ENCODE assay signal across 26 cellular contexts in genomic region chr3:132642539-132642847, GRCh38. TPM values are rescaled to one million over a fixed set of nuclear protein-coding genes. Genes with fewer than 3 reads are reported as not detected.
"Had no signal": no experiment of that assay in that cellular context is flagged by ENCODE, and none has a peak within 500 bp of the region (broad histone marks: within the 10 kb centered on the region; RNA-seq: fewer than 3 reads in every experiment).

No MANE protein-coding gene starts in this region.

- H3K4me3 Mint-ChIP-seq: activated CD4-positive, alpha-beta T cell treated with anti-CD3 and anti-CD28 coated beads for 36 hours; activated naive CD4-positive, alpha-beta T cell treated with anti-CD3 and anti-CD28 coated beads, Interleukin-2, amount 50 U/mL, for 24 hours; activated naive CD8-positive, alpha-beta T cell treated with anti-CD3 and anti-CD28 coated beads, Interleukin-2, amount 50 U/mL, for 24 hours; effector memory CD8-positive, alpha-beta T cell; naive B cell; stimulated activated naive CD8-positive, alpha-beta T cell treated with anti-CD3 and anti-CD28 coated beads, Interleukin-15, Interleukin-2, amounts not matched to agents 100 ng/mL and 50 ng/mL, for 24 hours; T-helper 2 cell treated with Interferon-gamma antibody and Interleukin-4, amounts not matched to agents 5 μg/mL and 100 μg/mL, for 36 hours had no signal

- H3K27me3 ChIP-seq: dorsolateral prefrontal cortex, gastroesophageal sphincter, ovary, upper lobe of left lung, vagina had no signal

- H3K4me1 ChIP-seq: gastroesophageal sphincter, prostate gland had no signal

- H3K9me3 Mint-ChIP-seq: activated naive CD4-positive, alpha-beta T cell treated with anti-CD3 and anti-CD28 coated beads, Interleukin-2, amount 50 U/mL, for 24 hours; activated naive CD8-positive, alpha-beta T cell treated with anti-CD3 and anti-CD28 coated beads, Interleukin-2, amount 50 U/mL, for 24 hours; effector memory CD8-positive, alpha-beta T cell; naive B cell; stimulated activated naive CD8-positive, alpha-beta T cell treated with anti-CD3 and anti-CD28 coated beads, Interleukin-15, Interleukin-2, amounts not matched to agents 100 ng/mL and 50 ng/mL, for 24 hours; T-helper 2 cell treated with Interferon-gamma antibody and Interleukin-4, amounts not matched to agents 5 μg/mL and 100 μg/mL, for 36 hours had no signal

- H3K36me3 Mint-ChIP-seq: naive B cell had no signal

- H3K27ac Mint-ChIP-seq: activated CD4-positive, alpha-beta T cell treated with anti-CD3 and anti-CD28 coated beads for 36 hours; activated naive CD4-positive, alpha-beta T cell treated with anti-CD3 and anti-CD28 coated beads, Interleukin-2, amount 50 U/mL, for 24 hours; activated naive CD8-positive, alpha-beta T cell treated with anti-CD3 and anti-CD28 coated beads, Interleukin-2, amount 50 U/mL, for 24 hours; stimulated activated naive CD8-positive, alpha-beta T cell treated with anti-CD3 and anti-CD28 coated beads, Interleukin-15, Interleukin-2, amounts not matched to agents 100 ng/mL and 50 ng/mL, for 24 hours; T-helper 2 cell treated with Interferon-gamma antibody and Interleukin-4, amounts not matched to agents 5 μg/mL and 100 μg/mL, for 36 hours had no signal

- H3K36me3 ChIP-seq: ovary, prostate gland had no signal

- DNase-seq: activated CD4-positive, alpha-beta T cell treated with anti-CD3 and anti-CD28 coated beads for 36 hours; activated CD4-positive, alpha-beta T cell treated with anti-CD3 and anti-CD28 coated beads, Interleukin-2, amount 50 U/mL, for 4 hours; activated CD4-positive, CD25-positive, alpha-beta regulatory T cell; activated effector memory CD4-positive, alpha-beta T cell treated with Interleukin-2 at 50 U/mL for 16 hours; activated naive CD8-positive, alpha-beta T cell treated with anti-CD3 and anti-CD28 coated beads, Interleukin-2, amount 50 U/mL, for 24 hours; activated T-cell treated with anti-CD3 and anti-CD28 coated beads for 4 hours; dorsolateral prefrontal cortex; effector memory CD8-positive, alpha-beta T cell; head of caudate nucleus; left cardiac atrium; left ventricle myocardium superior; mammary epithelial cell; naive B cell; ovary; retina; stimulated activated CD4-positive, alpha-beta T cell treated with anti-CD3 and anti-CD28 coated beads, Interleukin-12 subunit alpha, Interleukin-12 subunit beta, amount 100 ng/mL, for 4 hours; stimulated activated CD4-positive, alpha-beta T cell treated with anti-CD3 and anti-CD28 coated beads, Interleukin-4, amount 100 ng/mL, for 1 hour; upper lobe of left lung had no signal

- H3K9me3 ChIP-seq: gastroesophageal sphincter, ovary, prostate gland, upper lobe of left lung, vagina had no signal

- H3K4me3 ChIP-seq: coronary artery, dorsolateral prefrontal cortex, gastroesophageal sphincter, ovary, prostate gland, skin epidermis, upper lobe of left lung, vagina had no signal

- H3K27ac ChIP-seq: coronary artery, dorsolateral prefrontal cortex, gastroesophageal sphincter, ovary, prostate gland, upper lobe of left lung, vagina had no signal

- H3K27me3 Mint-ChIP-seq: activated CD4-positive, alpha-beta T cell treated with anti-CD3 and anti-CD28 coated beads for 36 hours; activated naive CD4-positive, alpha-beta T cell treated with anti-CD3 and anti-CD28 coated beads, Interleukin-2, amount 50 U/mL, for 24 hours; activated naive CD8-positive, alpha-beta T cell treated with anti-CD3 and anti-CD28 coated beads, Interleukin-2, amount 50 U/mL, for 24 hours; effector memory CD8-positive, alpha-beta T cell; naive B cell; stimulated activated naive CD8-positive, alpha-beta T cell treated with anti-CD3 and anti-CD28 coated beads, Interleukin-15, Interleukin-2, amounts not matched to agents 100 ng/mL and 50 ng/mL, for 24 hours had no signal

RNA-seq across cellular contexts. Expression of gene ACKR4, which starts 45.4 kb away (rescaled TPM):
- total RNA-seq: vagina had no signal
